Comparison of ENCODE assay signal across 14 cellular contexts in genomic region chr9:656918-657583, GRCh38.
DNase-seq lines count a peak whose midpoint lies in the region; ATAC-seq lines count a peak whose summit lies in the region.
"Had no signal": no experiment of that assay in that cellular context is flagged by ENCODE, and none has a peak within 500 bp of the region (broad histone marks: within the 10 kb centered on the region; RNA-seq: fewer than 3 reads in every experiment).

No MANE protein-coding gene starts in this region.

- no peaks in the 10 kb centered on the region for H3K9me3 ChIP-seq in mucosa of rectum (ENCODE audit: control insufficient read depth in 2 of 2, low read length in 2 of 2)
- H3K9me3 ChIP-seq: A549, HAP-1, thoracic aorta had no signal

- no peaks in the 10 kb centered on the region for H3K27me3 ChIP-seq in mucosa of rectum (ENCODE audit: control insufficient read depth in 2 of 2, insufficient read depth in 2 of 2, low read length in 2 of 2)

- peak overlapping the region; percentile 27 to 43 for H3K27ac ChIP-seq in mucosa of rectum (ENCODE audit: low read depth in 2 of 2, low read length in 2 of 2)
- H3K27ac ChIP-seq: A549 had no signal

- no peak for DNase-seq in activated CD4-positive, CD25-positive, alpha-beta regulatory T cell treated with anti-CD3 and anti-CD28 coated beads, Interleukin-2, amount 50 U/mL, for 72 hours
- DNase-seq in HCEC 1CT: peak; percentile 27
- DNase-seq in OCI-M2 (lab: John Stamatoyannopoulos, UW; ENCODE audit: unreplicated experiment): no peak
- DNase-seq in ecto neural progenitor cell (ENCODE audit: low spot score): no peak
- no peak for DNase-seq in NCI-H510A (lab: John Stamatoyannopoulos, UW)
- DNase-seq: cerebellar nuclear complex, NCI-H2227 treated with DMSO at 0.1 percent for 48 hours, nucleus accumbens had no signal

- no peaks in the 10 kb centered on the region for H3K4me1 Mint-ChIP-seq in activated T-helper 17 cell treated with anti-CD3 and anti-CD28 coated beads, Interleukin-2, amount 50 U/mL, for 72 hours

- peak; percentile 72 to 73 for ATAC-seq in activated CD4-positive, CD25-positive, alpha-beta regulatory T cell treated with anti-CD3 and anti-CD28 coated beads, Interleukin-2, amount 50 U/mL, for 24 hours
- ATAC-seq in activated T-helper 17 cell treated with anti-CD3 and anti-CD28 coated beads, Interleukin-2, amount 50 U/mL, for 72 hours (replicated peaks): peak; percentile 38
- ATAC-seq: A549 had no signal

- H3K4me3 Mint-ChIP-seq in activated T-helper 17 cell treated with anti-CD3 and anti-CD28 coated beads, Interleukin-2, amount 50 U/mL, for 72 hours: no peak overlapping the region

- H3K9me3 Mint-ChIP-seq in activated T-helper 17 cell treated with anti-CD3 and anti-CD28 coated beads, Interleukin-2, amount 50 U/mL, for 72 hours: no peaks in the 10 kb centered on the region

- no peaks in the 10 kb centered on the region for H3K27me3 Mint-ChIP-seq in activated T-helper 17 cell treated with anti-CD3 and anti-CD28 coated beads, Interleukin-2, amount 50 U/mL, for 72 hours

- H3K9ac ChIP-seq in mucosa of rectum (ENCODE audit: low read depth in 1 of 2, low read length in 2 of 2): no peak overlapping the region

- H3K36me3 ChIP-seq in mucosa of rectum (ENCODE audit: control insufficient read depth in 2 of 2, insufficient read depth in 2 of 2, low read length in 2 of 2): no peaks in the 10 kb centered on the region
- H3K36me3 ChIP-seq: HAP-1, thoracic aorta had no signal

- H3K36me3 Mint-ChIP-seq in activated T-helper 17 cell treated with anti-CD3 and anti-CD28 coated beads, Interleukin-2, amount 50 U/mL, for 72 hours (ENCODE audit: low read depth): no peaks in the 10 kb centered on the region

- H3K27ac Mint-ChIP-seq in activated T-helper 17 cell treated with anti-CD3 and anti-CD28 coated beads, Interleukin-2, amount 50 U/mL, for 72 hours: no peak overlapping the region

- H3K4me3 ChIP-seq in mucosa of rectum (ENCODE audit: low read length in 2 of 2): no peak overlapping the region
- H3K4me3 ChIP-seq: A549, HAP-1, thoracic aorta had no signal

- H3K4me1 ChIP-seq in mucosa of rectum (ENCODE audit: control insufficient read depth in 2 of 2, insufficient read depth in 2 of 2, low read length in 2 of 2): no peaks in the 10 kb centered on the region
- H3K4me1 ChIP-seq: A549, HAP-1 had no signal
